22 cellular contexts compared by ENCODE assay signal in the genomic region with DNA sequence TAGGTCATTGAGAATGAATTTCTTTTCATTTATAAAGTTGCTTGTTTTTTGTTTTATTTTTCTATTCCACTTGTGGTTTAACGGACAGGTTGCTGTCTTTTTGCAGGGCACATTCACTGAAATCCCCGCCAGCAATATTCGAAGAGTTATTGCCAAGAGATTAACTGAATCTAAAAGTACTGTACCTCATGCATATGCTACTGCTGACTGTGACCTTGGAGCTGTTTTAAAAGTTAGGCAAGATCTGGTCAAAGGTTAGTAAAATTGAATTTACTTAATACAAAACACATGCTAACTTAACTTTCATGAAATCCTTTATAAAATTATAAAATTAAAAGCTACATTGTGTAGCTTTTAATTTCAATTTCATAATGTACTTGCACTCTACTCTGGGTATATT.
"Had no signal": no experiment of that assay in that cellular context is flagged by ENCODE, and none has a peak within 500 bp of the region (broad histone marks: within the 10 kb centered on the region; RNA-seq: fewer than 3 reads in every experiment).

No MANE protein-coding gene starts in this region.

- ATAC-seq: activated T-cell treated with anti-CD3 and anti-CD28 coated beads, Interleukin-2, amount 50 U/mL, for 4 hours; activated T-helper 17 cell treated with anti-CD3 and anti-CD28 coated beads, Interleukin-2, amount 50 U/mL, for 72 hours; PC-3; T-cell had no signal

- DNase-seq: activated B cell treated with CpG ODN at 0.5 μM for 24 hours; activated CD4-positive, alpha-beta memory T cell treated with anti-CD3 and anti-CD28 coated beads for 36 hours; activated CD4-positive, alpha-beta T cell treated with anti-CD3 and anti-CD28 coated beads for 1 hour; activated CD4-positive, alpha-beta T cell treated with anti-CD3 and anti-CD28 coated beads, Interleukin-2, amount 10 ng/mL, durations not matched to agents 7 days and 5 days; activated CD8-positive, alpha-beta memory T cell treated with anti-CD3 and anti-CD28 coated beads for 24 hours; activated gamma-delta T cell; activated naive CD4-positive, alpha-beta T cell treated with anti-CD3 and anti-CD28 coated beads for 36 hours; activated T-cell treated with anti-CD3 and anti-CD28 coated beads, Interleukin-2, amount 50 U/mL, for 4 hours; amygdala; MG63; NCI-H1105; NCI-H1436; NCI-H187; NCI-H2081; NCI-H510A treated with DMSO at 0.1 percent for 48 hours; NCI-H69; PC-3; SIG-M5; T-cell; T-helper 2 cell; T1000 had no signal

- H3K4me3 ChIP-seq: MG63 had no signal

- H3K27me3 ChIP-seq: MG63 had no signal
